In genomic region chr15:71821547-71822129, GRCh38 we compare ENCODE assay signal across 2 cellular contexts.
A peak's percentile ranks its signal among the peaks of the same experiment; 100 is the strongest.
TF ChIP-seq lines count a peak whose summit lies in the region.

No MANE protein-coding gene starts in this region.

TF ChIP-seq in A549, 52 proteins besides CTCF, POLR2A, EP300 and RAD21 (continued from another document):
- TF ChIP-seq RCOR1 (IDR thresholded peaks at IDR 0.05; ENCODE audit: low read depth, low read length) (no peak), BHLHE40 (IDR thresholded peaks at IDR 0.05; ENCODE audit: low read depth, low read length) (no peak), HES2 (IDR thresholded peaks at IDR 0.05) (0 out of 2 replicates have a peak, but pooled peaks have one; percentile 4), HOXB13 (CRISPR knock-in tag; IDR thresholded peaks at IDR 0.05; ENCODE audit: low read depth) (no peak), ZFP36 (IDR thresholded peaks at IDR 0.05; ENCODE audit: borderline replicate concordance, partially characterized antibody) (no peak)

TF ChIP-seq in HEK293, 187 proteins besides CTCF, POLR2A, EP300 and RAD21 (continued from another document):
- no peak for TF ChIP-seq ZNF18 (tag by site-specific recombination; IDR thresholded peaks at IDR 0.05)
- TF ChIP-seq ZNF112 (tag by site-specific recombination; IDR thresholded peaks at IDR 0.05), result no peak
- no peak for TF ChIP-seq YY2 (tag by site-specific recombination; IDR thresholded peaks at IDR 0.05)
- TF ChIP-seq BCL11A (tag by site-specific recombination; IDR thresholded peaks at IDR 0.05; ENCODE audit: low read depth), result no peak
- no peak for TF ChIP-seq ZNF544 (tag by site-specific recombination; IDR thresholded peaks at IDR 0.05)
- no peak for TF ChIP-seq OVOL3 (tag by site-specific recombination; IDR thresholded peaks at IDR 0.05)
- no peak for TF ChIP-seq MYNN (tag by site-specific recombination; IDR thresholded peaks at IDR 0.05; ENCODE audit: borderline replicate concordance)
- TF ChIP-seq ZNF157 (tag by site-specific recombination; IDR thresholded peaks at IDR 0.05), result no peak
- TF ChIP-seq SETDB1 (IDR thresholded peaks at IDR 0.05; ENCODE audit: insufficient read length, low read length), result peak; percentile 70
- TF ChIP-seq PRDM1 (tag by site-specific recombination; IDR thresholded peaks at IDR 0.05), result no peak
- peak; percentile 61; the same call in 1 of the 2 replicates for TF ChIP-seq ZNF274 (IDR thresholded peaks at IDR 0.05; ENCODE audit: low read length)
- TF ChIP-seq ZNF274 (tag by site-specific recombination; IDR thresholded peaks at IDR 0.05; ENCODE audit: borderline replicate concordance), result peak; percentile 85; the same call in 1 of the 2 replicates
- TF ChIP-seq ZNF155 (tag by site-specific recombination; IDR thresholded peaks at IDR 0.05), result no peak
- no peak for TF ChIP-seq ZNF621 (tag by site-specific recombination; IDR thresholded peaks at IDR 0.05)
